ENCODE assay signal across 2 cellular contexts in genomic region chr20:1876975-1877603, GRCh38.
TF ChIP-seq lines count a peak whose summit lies in the region.

No MANE protein-coding gene starts in this region.

TF ChIP-seq in HepG2, 621 proteins besides CTCF, POLR2A, EP300 and RAD21:
- TF ChIP-seq, protein P1, sequence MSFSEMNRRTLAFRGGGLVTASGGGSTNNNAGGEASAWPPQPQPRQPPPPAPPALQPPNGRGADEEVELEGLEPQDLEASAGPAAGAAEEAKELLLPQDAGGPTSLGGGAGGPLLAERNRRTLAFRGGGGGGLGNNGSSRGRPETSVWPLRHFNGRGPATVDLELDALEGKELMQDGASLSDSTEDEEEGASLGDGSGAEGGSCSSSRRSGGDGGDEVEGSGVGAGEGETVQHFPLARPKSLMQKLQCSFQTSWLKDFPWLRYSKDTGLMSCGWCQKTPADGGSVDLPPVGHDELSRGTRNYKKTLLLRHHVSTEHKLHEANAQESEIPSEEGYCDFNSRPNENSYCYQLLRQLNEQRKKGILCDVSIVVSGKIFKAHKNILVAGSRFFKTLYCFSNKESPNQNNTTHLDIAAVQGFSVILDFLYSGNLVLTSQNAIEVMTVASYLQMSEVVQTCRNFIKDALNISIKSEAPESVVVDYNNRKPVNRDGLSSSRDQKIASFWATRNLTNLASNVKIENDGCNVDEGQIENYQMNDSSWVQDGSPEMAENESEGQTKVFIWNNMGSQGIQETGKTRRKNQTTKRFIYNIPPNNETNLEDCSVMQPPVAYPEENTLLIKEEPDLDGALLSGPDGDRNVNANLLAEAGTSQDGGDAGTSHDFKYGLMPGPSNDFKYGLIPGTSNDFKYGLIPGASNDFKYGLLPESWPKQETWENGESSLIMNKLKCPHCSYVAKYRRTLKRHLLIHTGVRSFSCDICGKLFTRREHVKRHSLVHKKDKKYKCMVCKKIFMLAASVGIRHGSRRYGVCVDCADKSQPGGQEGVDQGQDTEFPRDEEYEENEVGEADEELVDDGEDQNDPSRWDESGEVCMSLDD (CRISPR knock-in tag; IDR thresholded peaks at IDR 0.05; ENCODE audit: borderline replicate concordance) = no peak
- TF ChIP-seq TGIF2 (CRISPR knock-in tag; IDR thresholded peaks at IDR 0.05) (no peak), ZNF350 (CRISPR knock-in tag; IDR thresholded peaks at IDR 0.05; ENCODE audit: borderline replicate concordance, low read depth) (no peak), FLYWCH1 (CRISPR knock-in tag; IDR thresholded peaks at IDR 0.05) (no peak), HMGXB4 (CRISPR knock-in tag; IDR thresholded peaks at IDR 0.05; ENCODE audit: borderline replicate concordance in 1 of 2, low read depth in 1 of 2) (no peak), ZFP36L2 (CRISPR knock-in tag; IDR thresholded peaks at IDR 0.05) (no peak), ZNF326 (CRISPR knock-in tag; IDR thresholded peaks at IDR 0.05; ENCODE audit: borderline replicate concordance) (no peak), ZNF614 (CRISPR knock-in tag; IDR thresholded peaks at IDR 0.05; ENCODE audit: borderline replicate concordance) (no peak), SAP130 (CRISPR knock-in tag; IDR thresholded peaks at IDR 0.05; ENCODE audit: low read depth) (no peak), MBNL3 (CRISPR knock-in tag; conservative IDR thresholded peaks at IDR 0.05) (no peak), ZEB1 (IDR thresholded peaks at IDR 0.05; ENCODE audit: insufficient replicate concordance, low read depth) (no peak)
- TF ChIP-seq, protein P2, sequence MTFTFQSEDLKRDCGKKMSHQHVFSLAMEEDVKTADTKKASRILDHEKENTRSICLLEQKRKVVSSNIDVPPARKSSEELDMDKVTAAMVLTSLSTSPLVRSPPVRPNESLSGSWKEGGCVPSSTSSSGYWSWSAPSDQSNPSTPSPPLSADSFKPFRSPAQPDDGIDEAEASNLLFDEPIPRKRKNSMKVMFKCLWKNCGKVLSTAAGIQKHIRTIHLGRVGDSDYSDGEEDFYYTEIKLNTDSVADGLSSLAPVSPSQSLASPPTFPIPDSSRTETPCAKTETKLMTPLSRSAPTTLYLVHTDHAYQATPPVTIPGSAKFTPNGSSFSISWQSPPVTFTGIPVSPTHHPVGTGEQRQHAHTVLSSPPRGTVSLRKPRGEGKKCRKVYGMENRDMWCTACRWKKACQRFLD (CRISPR knock-in tag; IDR thresholded peaks at IDR 0.05; ENCODE audit: borderline replicate concordance) = no peak

TF ChIP-seq in endothelial cell of umbilical vein, 7 proteins besides CTCF, POLR2A, EP300 and RAD21:
- no peak for TF ChIP-seq EZH2 (IDR thresholded peaks at IDR 0.05; ENCODE audit: borderline replicate concordance, low read depth, low read length, severe bottlenecking)
- TF ChIP-seq GATA2 (IDR thresholded peaks at IDR 0.05; ENCODE audit: insufficient read depth, insufficient read length, low read depth, low read length) = no peak
